1 cellular context compared by ENCODE assay signal in genomic region chr20:48923149-48923718, GRCh38.
TF ChIP-seq lines count a peak whose summit lies in the region.

No MANE protein-coding gene starts in this region.

TF ChIP-seq in HepG2, 621 proteins besides CTCF, POLR2A, EP300 and RAD21 (continued from another document and continues in another):
- TF ChIP-seq ZNF318 (CRISPR knock-in tag; IDR thresholded peaks at IDR 0.05) (no peak), TCF12 (IDR thresholded peaks at IDR 0.05) (no peak), TCF12 (CRISPR knock-in tag; IDR thresholded peaks at IDR 0.05) (no peak), HOXA7 (CRISPR knock-in tag; IDR thresholded peaks at IDR 0.05) (no peak), XBP1 (CRISPR knock-in tag; IDR thresholded peaks at IDR 0.05) (no peak), MXD4 (CRISPR knock-in tag; IDR thresholded peaks at IDR 0.05) (no peak), POGZ (CRISPR knock-in tag; IDR thresholded peaks at IDR 0.05) (no peak), FOXK1 (CRISPR knock-in tag; IDR thresholded peaks at IDR 0.05; ENCODE audit: borderline replicate concordance, low read depth) (peak; percentile 48; the same call in 1 of the 2 replicates), MED1 (CRISPR knock-in tag; IDR thresholded peaks at IDR 0.05) (peak; percentile 64), KMT2B (CRISPR knock-in tag; IDR thresholded peaks at IDR 0.05) (peak; percentile 43; the same call in 1 of the 2 replicates), KLF6 (CRISPR knock-in tag; IDR thresholded peaks at IDR 0.05) (peak; percentile 91), ZNF772 (CRISPR knock-in tag; IDR thresholded peaks at IDR 0.05) (no peak), ZNF432 (CRISPR knock-in tag; IDR thresholded peaks at IDR 0.05; ENCODE audit: borderline replicate concordance) (no peak), IRF2 (CRISPR knock-in tag; IDR thresholded peaks at IDR 0.05) (no peak; the same call in 1 of the 2 replicates), GTF3A (CRISPR knock-in tag; conservative IDR thresholded peaks at IDR 0.05) (no peak), PAF1 (CRISPR knock-in tag; IDR thresholded peaks at IDR 0.05) (no peak), CBX2 (IDR thresholded peaks at IDR 0.05; ENCODE audit: low read depth, low read length) (no peak), CBX2 (CRISPR knock-in tag; IDR thresholded peaks at IDR 0.05; ENCODE audit: low read depth) (no peak), RBFOX2 (IDR thresholded peaks at IDR 0.05; ENCODE audit: low read depth, low read length) (peak; percentile 73; the same call in 1 of the 2 replicates), ZNF562 (CRISPR knock-in tag; IDR thresholded peaks at IDR 0.05; ENCODE audit: borderline replicate concordance) (no peak), CREB1 (IDR thresholded peaks at IDR 0.05) (no peak), CREB1 (CRISPR knock-in tag; IDR thresholded peaks at IDR 0.05) (peak; percentile 63; the same call in 1 of the 2 replicates), MEIS1 (CRISPR knock-in tag; IDR thresholded peaks at IDR 0.05; ENCODE audit: borderline replicate concordance) (no peak), GATAD1 (CRISPR knock-in tag; IDR thresholded peaks at IDR 0.05) (peak; percentile 50; the same call in 1 of the 2 replicates), ZNF652 (CRISPR knock-in tag; IDR thresholded peaks at IDR 0.05; ENCODE audit: borderline replicate concordance, low read depth) (0 out of 2 replicates have a peak, but pooled peaks have one; percentile 6), NRL (CRISPR knock-in tag; IDR thresholded peaks at IDR 0.05; ENCODE audit: borderline replicate concordance) (no peak), FLYWCH1 (CRISPR knock-in tag; IDR thresholded peaks at IDR 0.05) (no peak), MAFF (IDR thresholded peaks at IDR 0.05; ENCODE audit: low read depth, low read length) (no peak), PCBP1 (IDR thresholded peaks at IDR 0.05; ENCODE audit: borderline replicate concordance, low read depth, low read length) (no peak), SATB2 (CRISPR knock-in tag; IDR thresholded peaks at IDR 0.05) (no peak), JUN (CRISPR knock-in tag; IDR thresholded peaks at IDR 0.05) (no peak), DMAP1 (CRISPR knock-in tag; IDR thresholded peaks at IDR 0.05) (peak; percentile 79; the same call in 1 of the 2 replicates), ZNF441 (CRISPR knock-in tag; IDR thresholded peaks at IDR 0.05; ENCODE audit: borderline replicate concordance) (no peak)
- TF ChIP-seq, protein P1, sequence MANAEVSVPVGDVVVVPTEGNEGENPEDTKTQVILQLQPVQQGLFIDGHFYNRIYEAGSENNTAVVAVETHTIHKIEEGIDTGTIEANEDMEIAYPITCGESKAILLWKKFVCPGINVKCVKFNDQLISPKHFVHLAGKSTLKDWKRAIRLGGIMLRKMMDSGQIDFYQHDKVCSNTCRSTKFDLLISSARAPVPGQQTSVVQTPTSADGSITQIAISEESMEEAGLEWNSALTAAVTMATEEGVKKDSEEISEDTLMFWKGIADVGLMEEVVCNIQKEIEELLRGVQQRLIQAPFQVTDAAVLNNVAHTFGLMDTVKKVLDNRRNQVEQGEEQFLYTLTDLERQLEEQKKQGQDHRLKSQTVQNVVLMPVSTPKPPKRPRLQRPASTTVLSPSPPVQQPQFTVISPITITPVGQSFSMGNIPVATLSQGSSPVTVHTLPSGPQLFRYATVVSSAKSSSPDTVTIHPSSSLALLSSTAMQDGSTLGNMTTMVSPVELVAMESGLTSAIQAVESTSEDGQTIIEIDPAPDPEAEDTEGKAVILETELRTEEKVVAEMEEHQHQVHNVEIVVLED (CRISPR knock-in tag; IDR thresholded peaks at IDR 0.05; ENCODE audit: borderline replicate concordance): peak; percentile 35; the same call in 1 of the 2 replicates
- TF ChIP-seq, protein P2, sequence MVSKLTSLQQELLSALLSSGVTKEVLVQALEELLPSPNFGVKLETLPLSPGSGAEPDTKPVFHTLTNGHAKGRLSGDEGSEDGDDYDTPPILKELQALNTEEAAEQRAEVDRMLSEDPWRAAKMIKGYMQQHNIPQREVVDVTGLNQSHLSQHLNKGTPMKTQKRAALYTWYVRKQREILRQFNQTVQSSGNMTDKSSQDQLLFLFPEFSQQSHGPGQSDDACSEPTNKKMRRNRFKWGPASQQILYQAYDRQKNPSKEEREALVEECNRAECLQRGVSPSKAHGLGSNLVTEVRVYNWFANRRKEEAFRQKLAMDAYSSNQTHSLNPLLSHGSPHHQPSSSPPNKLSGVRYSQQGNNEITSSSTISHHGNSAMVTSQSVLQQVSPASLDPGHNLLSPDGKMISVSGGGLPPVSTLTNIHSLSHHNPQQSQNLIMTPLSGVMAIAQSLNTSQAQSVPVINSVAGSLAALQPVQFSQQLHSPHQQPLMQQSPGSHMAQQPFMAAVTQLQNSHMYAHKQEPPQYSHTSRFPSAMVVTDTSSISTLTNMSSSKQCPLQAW (CRISPR knock-in tag; IDR thresholded peaks at IDR 0.05): no peak
- TF ChIP-seq, protein P3, sequence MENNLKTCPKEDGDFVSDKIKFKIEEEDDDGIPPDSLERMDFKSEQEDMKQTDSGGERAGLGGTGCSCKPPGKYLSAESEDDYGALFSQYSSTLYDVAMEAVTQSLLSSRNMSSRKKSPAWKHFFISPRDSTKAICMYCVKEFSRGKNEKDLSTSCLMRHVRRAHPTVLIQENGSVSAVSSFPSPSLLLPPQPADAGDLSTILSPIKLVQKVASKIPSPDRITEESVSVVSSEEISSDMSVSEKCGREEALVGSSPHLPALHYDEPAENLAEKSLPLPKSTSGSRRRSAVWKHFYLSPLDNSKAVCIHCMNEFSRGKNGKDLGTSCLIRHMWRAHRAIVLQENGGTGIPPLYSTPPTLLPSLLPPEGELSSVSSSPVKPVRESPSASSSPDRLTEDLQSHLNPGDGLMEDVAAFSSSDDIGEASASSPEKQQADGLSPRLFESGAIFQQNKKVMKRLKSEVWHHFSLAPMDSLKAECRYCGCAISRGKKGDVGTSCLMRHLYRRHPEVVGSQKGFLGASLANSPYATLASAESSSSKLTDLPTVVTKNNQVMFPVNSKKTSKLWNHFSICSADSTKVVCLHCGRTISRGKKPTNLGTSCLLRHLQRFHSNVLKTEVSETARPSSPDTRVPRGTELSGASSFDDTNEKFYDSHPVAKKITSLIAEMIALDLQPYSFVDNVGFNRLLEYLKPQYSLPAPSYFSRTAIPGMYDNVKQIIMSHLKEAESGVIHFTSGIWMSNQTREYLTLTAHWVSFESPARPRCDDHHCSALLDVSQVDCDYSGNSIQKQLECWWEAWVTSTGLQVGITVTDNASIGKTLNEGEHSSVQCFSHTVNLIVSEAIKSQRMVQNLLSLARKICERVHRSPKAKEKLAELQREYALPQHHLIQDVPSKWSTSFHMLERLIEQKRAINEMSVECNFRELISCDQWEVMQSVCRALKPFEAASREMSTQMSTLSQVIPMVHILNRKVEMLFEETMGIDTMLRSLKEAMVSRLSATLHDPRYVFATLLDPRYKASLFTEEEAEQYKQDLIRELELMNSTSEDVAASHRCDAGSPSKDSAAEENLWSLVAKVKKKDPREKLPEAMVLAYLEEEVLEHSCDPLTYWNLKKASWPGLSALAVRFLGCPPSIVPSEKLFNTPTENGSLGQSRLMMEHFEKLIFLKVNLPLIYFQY (CRISPR knock-in tag; IDR thresholded peaks at IDR 0.05; ENCODE audit: borderline replicate concordance): no peak
- TF ChIP-seq, protein P4, sequence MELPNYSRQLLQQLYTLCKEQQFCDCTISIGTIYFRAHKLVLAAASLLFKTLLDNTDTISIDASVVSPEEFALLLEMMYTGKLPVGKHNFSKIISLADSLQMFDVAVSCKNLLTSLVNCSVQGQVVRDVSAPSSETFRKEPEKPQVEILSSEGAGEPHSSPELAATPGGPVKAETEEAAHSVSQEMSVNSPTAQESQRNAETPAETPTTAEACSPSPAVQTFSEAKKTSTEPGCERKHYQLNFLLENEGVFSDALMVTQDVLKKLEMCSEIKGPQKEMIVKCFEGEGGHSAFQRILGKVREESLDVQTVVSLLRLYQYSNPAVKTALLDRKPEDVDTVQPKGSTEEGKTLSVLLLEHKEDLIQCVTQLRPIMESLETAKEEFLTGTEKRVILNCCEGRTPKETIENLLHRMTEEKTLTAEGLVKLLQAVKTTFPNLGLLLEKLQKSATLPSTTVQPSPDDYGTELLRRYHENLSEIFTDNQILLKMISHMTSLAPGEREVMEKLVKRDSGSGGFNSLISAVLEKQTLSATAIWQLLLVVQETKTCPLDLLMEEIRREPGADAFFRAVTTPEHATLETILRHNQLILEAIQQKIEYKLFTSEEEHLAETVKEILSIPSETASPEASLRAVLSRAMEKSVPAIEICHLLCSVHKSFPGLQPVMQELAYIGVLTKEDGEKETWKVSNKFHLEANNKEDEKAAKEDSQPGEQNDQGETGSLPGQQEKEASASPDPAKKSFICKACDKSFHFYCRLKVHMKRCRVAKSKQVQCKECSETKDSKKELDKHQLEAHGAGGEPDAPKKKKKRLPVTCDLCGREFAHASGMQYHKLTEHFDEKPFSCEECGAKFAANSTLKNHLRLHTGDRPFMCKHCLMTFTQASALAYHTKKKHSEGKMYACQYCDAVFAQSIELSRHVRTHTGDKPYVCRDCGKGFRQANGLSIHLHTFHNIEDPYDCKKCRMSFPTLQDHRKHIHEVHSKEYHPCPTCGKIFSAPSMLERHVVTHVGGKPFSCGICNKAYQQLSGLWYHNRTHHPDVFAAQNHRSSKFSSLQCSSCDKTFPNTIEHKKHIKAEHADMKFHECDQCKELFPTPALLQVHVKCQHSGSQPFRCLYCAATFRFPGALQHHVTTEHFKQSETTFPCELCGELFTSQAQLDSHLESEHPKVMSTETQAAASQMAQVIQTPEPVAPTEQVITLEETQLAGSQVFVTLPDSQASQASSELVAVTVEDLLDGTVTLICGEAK (IDR thresholded peaks at IDR 0.05): no peak
- TF ChIP-seq, protein P4 (CRISPR knock-in tag; IDR thresholded peaks at IDR 0.05): no peak; the same call in 1 of the 2 replicates
